In genomic region chr10:3043512-3044368, GRCh38 we compare ENCODE assay signal across 9 cellular contexts. TPM values are rescaled to one million over a fixed set of nuclear protein-coding genes. Genes with fewer than 3 reads are reported as not detected.
DNase-seq lines count a peak whose midpoint lies in the region; ATAC-seq, FAIRE-seq and TF ChIP-seq lines count a peak whose summit lies in the region.
"Had no signal": no experiment of that assay in that cellular context is flagged by ENCODE, and none has a peak within 500 bp of the region (broad histone marks: within the 10 kb centered on the region; RNA-seq: fewer than 3 reads in every experiment).

No MANE protein-coding gene starts in this region.

- no peaks in the 10 kb centered on the region for H3K36me3 ChIP-seq in WERI-Rb-1
- no peaks in the 10 kb centered on the region for H3K36me3 ChIP-seq in colonic mucosa

- no peaks in the 10 kb centered on the region; the same call in 2 of the 3 replicates for H3K9me3 ChIP-seq in A549
- H3K9me3 ChIP-seq in WERI-Rb-1 (ENCODE audit: severe bottlenecking) = no peaks in the 10 kb centered on the region
- H3K9me3 ChIP-seq in colonic mucosa = no peaks in the 10 kb centered on the region

- peak; percentile 91 for TF ChIP-seq CTCF in A549 (IDR thresholded peaks at IDR 0.05)
- TF ChIP-seq CTCF in GM12874 (IDR thresholded peaks at IDR 0.05; ENCODE audit: insufficient read depth, low read depth, low read length) = peak; percentile 71
- peak; percentile 60 for TF ChIP-seq CTCF in WERI-Rb-1 (IDR thresholded peaks at IDR 0.05; ENCODE audit: low read depth, low read length)
- TF ChIP-seq CTCF in colonic mucosa (IDR thresholded peaks at IDR 0.05) = peak; percentile 63

- ATAC-seq in A549 (peak; percentile 78 to 87), HG02943 (IDR thresholded peaks at IDR 0.05; ENCODE audit: low read depth, unreplicated experiment) (peak; percentile 77), left lobe of liver (peak; percentile 77)

- H3K27me3 ChIP-seq in WERI-Rb-1 (ENCODE audit: insufficient read depth, low read depth, severe bottlenecking) (no peaks in the 10 kb centered on the region), colonic mucosa (no peaks in the 10 kb centered on the region)

- peak; percentile 82 to 89 for DNase-seq in A549 (ENCODE audit: low read depth in 1 of 2, low spot score in 1 of 2)
- peak; percentile 1 to 2 for DNase-seq in NCI-H1930 (lab: John Stamatoyannopoulos, UW)
- peak; percentile 74 for DNase-seq in WERI-Rb-1
- peak; percentile 72 for DNase-seq in colonic mucosa
- no peak for DNase-seq in left lobe of liver (ENCODE audit: low spot score)
- peak; percentile 59 for DNase-seq in stimulated activated CD8-positive, alpha-beta memory T cell treated with anti-CD3 and anti-CD28 coated beads, Interleukin-4, amount 100 ng/mL, for 48 hours

- H3K4me1 ChIP-seq in A549 (peaks cover 43% of the 10 kb centered on the region), colonic mucosa (no peaks in the 10 kb centered on the region)

- no peak overlapping the region for H3K9ac ChIP-seq in colonic mucosa (ENCODE audit: low read depth in 2 of 2, low read length in 2 of 2)

- FAIRE-seq in A549 (lab: Jason Lieb, UNC) = no peak

- CTCF ChIA-PET in A549 (lab: Yijun Ruan, JAX) = interaction anchor here (0.6 to 6.7 kb wide), 68 partner anchors 9 to 1992 kb away, joined by 3 to 212 read pairs (median 5); no protein-coding TSS in a partner anchor

- no peak overlapping the region for H3K4me3 ChIP-seq in A549
- H3K4me3 ChIP-seq in WERI-Rb-1 (ENCODE audit: low read depth, low read length) = no peak overlapping the region
- no peak overlapping the region for H3K4me3 ChIP-seq in colonic mucosa
- H3K4me3 ChIP-seq: skin epidermis had no signal

- TF ChIP-seq EP300 in A549 (IDR thresholded peaks at IDR 0.05) = no peak

- peak; percentile 96 to 99 for TF ChIP-seq RAD21 in A549 (conservative IDR thresholded peaks at IDR 0.05 in 1 of 2, IDR thresholded peaks at IDR 0.05 in 1 of 2)

- H3K27ac ChIP-seq in A549 (peak overlapping the region; percentile 70 to 89), WERI-Rb-1 (no peak overlapping the region), colonic mucosa (no peak overlapping the region)
- H3K27ac ChIP-seq: skin epidermis had no signal

- POLR2A ChIA-PET in A549 (lab: Yijun Ruan, JAX) = interaction anchor here (0.6 kb wide), 1 partner anchor 767 kb away, joined by 7 read pairs; no protein-coding TSS in a partner anchor

- intact Hi-C loops in colonic mucosa (cut with DNase I) = loop anchor here (2.0 to 5.0 kb wide), 2 partner anchors 115 to 206 kb away; no protein-coding TSS in a partner anchor

- peak overlapping the region; percentile 62 for H3K4me2 ChIP-seq in A549

- WGBS in A549 (ENCODE audit: missing lambda C conversion rate) = 16% methylated on average over 16 of the region's 16 CpGs

- TF ChIP-seq POLR2A in A549 (IDR thresholded peaks at IDR 0.05; ENCODE audit: low read length) = no peak

TF ChIP-seq in A549, 52 proteins besides CTCF, POLR2A, EP300 and RAD21:
- TF ChIP-seq NR3C1 (IDR thresholded peaks at IDR 0.05) (no peak), ZNF302 (CRISPR knock-in tag; IDR thresholded peaks at IDR 0.05) (0 out of 2 replicates have a peak, but pooled peaks have one; percentile 34), MAFK (IDR thresholded peaks at IDR 0.05; ENCODE audit: partially characterized antibody) (peak; percentile 57), SMC3 (IDR thresholded peaks at IDR 0.05) (peak; percentile 87), MAX (IDR thresholded peaks at IDR 0.05) (peak; percentile 37; the same call in 1 of the 2 replicates)

RNA-seq across cellular contexts. Expression of gene PFKP, which starts 23.6 kb away (rescaled TPM):
- polyA plus RNA-seq in A549 (2011; rRNA removed) (164 and 166 TPM in 2 replicates), A549 (2017; fragmentation: RNase III; extraction: RNeasy Plus Mini Kit Qiagen cat#74134 plus additional on column Dnase treatment) (273 to 329 TPM (median 279 TPM) in 3 replicates)
- polyA plus RNA-seq in A549 (2012; cell fraction: cytosol; rRNA removed) = 360 and 395 TPM in 2 replicates
- 741 and 798 TPM in 2 replicates for polyA plus RNA-seq in A549 (2012; cell fraction: nucleus; rRNA removed)
- polyA minus RNA-seq in A549 (2011; rRNA and poly(A)+ RNA removed) = 130 and 164 TPM in 2 replicates
- total RNA-seq in colonic mucosa (100 to 1,000 TPM; 134 to 209 TPM), left lobe of liver (4.3 TPM)

Comparison
In these comparisons a context has a peak if more than half of its experiments do, and no peak if none do; other contexts are left out.
1. H3K27ac ChIP-seq: peak in A549 (2 of 2); none in WERI-Rb-1 (single experiment) and colonic mucosa (single experiment).
2. RNA of gene PFKP, which starts 23.6 kb away (total RNA-seq): 134 to 209 TPM in colonic mucosa; 4.3 TPM in left lobe of liver (single experiment); every median in the first group is over 10 times any median in the second.
3. Peak in every context shown above with its lines, with median percentiles within 50 percentile points of each other: ATAC-seq and CTCF ChIP-seq.